ENCODE assay signal across 3 cellular contexts in the genomic region with DNA sequence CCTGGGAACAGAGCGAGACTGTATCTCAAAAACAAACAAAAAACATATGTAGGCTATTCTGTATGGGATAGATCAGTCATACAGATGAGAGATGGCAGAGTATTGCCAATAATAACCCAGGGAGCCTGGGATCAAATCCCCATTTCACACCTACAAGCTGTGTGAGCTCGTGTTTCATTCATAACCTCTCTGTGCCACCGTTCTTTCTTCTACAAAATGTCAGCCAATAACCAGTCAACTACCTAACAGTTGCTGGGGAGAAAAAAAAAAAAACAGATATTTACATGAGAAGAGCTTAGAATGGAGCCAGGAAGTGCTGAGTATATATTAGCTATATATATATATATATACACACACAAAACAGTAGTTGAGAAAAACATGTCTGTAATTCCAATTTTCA.
A peak's percentile ranks its signal among the peaks of the same experiment; 100 is the strongest.
TF ChIP-seq lines count a peak whose summit lies in the region.

No MANE protein-coding gene starts in this region.

TF ChIP-seq in SK-N-SH, 30 proteins besides CTCF, POLR2A, EP300 and RAD21:
- TF ChIP-seq MXI1 (IDR thresholded peaks at IDR 0.05; ENCODE audit: low read depth, low read length): no peak
- no peak for TF ChIP-seq TAF1 (IDR thresholded peaks at IDR 0.05; ENCODE audit: borderline replicate concordance, low read depth, low read length)
- TF ChIP-seq TCF12 (IDR thresholded peaks at IDR 0.05): no peak
- peak; percentile 73; the same call in 1 of the 2 replicates for TF ChIP-seq RFX5 (IDR thresholded peaks at IDR 0.05; ENCODE audit: low read length)
- TF ChIP-seq REST (IDR thresholded peaks at IDR 0.05; ENCODE audit: low read depth, low read length): no peak
- no peak for TF ChIP-seq RXRA (IDR thresholded peaks at IDR 0.05; ENCODE audit: borderline replicate concordance, low read depth)
- TF ChIP-seq GABPA (IDR thresholded peaks at IDR 0.05; ENCODE audit: low read depth): no peak
- TF ChIP-seq FOXM1 (IDR thresholded peaks at IDR 0.05; ENCODE audit: low read depth): no peak

TF ChIP-seq in SK-N-SH treated with all-trans-retinoic acid at 6 μM for 48 hours, 23 proteins besides CTCF, POLR2A, EP300 and RAD21:
- no peak for TF ChIP-seq RARB (CRISPR knock-in tag; IDR thresholded peaks at IDR 0.05)
- TF ChIP-seq SNAI2 (CRISPR knock-in tag; IDR thresholded peaks at IDR 0.05): no peak
- no peak for TF ChIP-seq ISL1 (CRISPR knock-in tag; IDR thresholded peaks at IDR 0.05)
- TF ChIP-seq CSDC2 (CRISPR knock-in tag; IDR thresholded peaks at IDR 0.05): no peak
- TF ChIP-seq ZNF8 (CRISPR knock-in tag; IDR thresholded peaks at IDR 0.05): no peak
- TF ChIP-seq PPARA (CRISPR knock-in tag; IDR thresholded peaks at IDR 0.05; ENCODE audit: borderline replicate concordance): no peak
- TF ChIP-seq BACH2 (CRISPR knock-in tag; IDR thresholded peaks at IDR 0.05; ENCODE audit: borderline replicate concordance): no peak
- no peak for TF ChIP-seq ZNF565 (CRISPR knock-in tag; conservative IDR thresholded peaks at IDR 0.05; ENCODE audit: low read depth)
TF ChIP-seq in SK-N-SH treated with all-trans-retinoic acid at 6 μM for 48 hours: peak in this region for 0.

TF ChIP-seq in IMR-90, 13 proteins besides CTCF, POLR2A, EP300 and RAD21:
- peak; percentile 12; the same call in 1 of the 2 replicates for TF ChIP-seq RFX5 (IDR thresholded peaks at IDR 0.05; ENCODE audit: low read depth, low read length)
- no peak for TF ChIP-seq CEBPB (IDR thresholded peaks at IDR 0.05; ENCODE audit: low read depth, low read length)
